In the genomic region with DNA sequence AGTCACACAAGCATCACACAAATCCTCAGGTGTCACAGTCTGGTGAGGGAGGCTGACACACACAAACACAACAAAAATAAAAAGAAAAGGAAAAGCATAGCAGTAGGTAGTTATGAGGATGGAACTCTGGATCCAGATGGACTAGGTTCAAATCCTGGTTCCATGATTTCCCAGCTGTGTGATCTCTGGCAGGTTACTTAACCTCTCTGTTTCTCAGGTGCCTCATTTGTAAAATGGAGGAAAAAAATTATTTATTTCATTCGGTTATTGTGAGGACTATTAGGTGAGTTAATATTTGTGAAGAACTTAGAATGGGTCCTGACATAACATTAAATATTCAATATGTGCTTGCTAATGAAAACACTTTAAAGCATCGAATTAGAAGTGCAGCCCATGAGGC, we compare ENCODE assay signal across 10 cellular contexts. TPM values are rescaled to one million over a fixed set of nuclear protein-coding genes. Genes with fewer than 3 reads are reported as not detected.
"Had no signal": no experiment of that assay in that cellular context is flagged by ENCODE, and none has a peak within 500 bp of the region (broad histone marks: within the 10 kb centered on the region; RNA-seq: fewer than 3 reads in every experiment).

No MANE protein-coding gene starts in this region.

- H3K27ac ChIP-seq: GM23248 had no signal

- H3K4me3 ChIP-seq: GM23248, HAP-1 had no signal

- H3K9ac ChIP-seq: GM23248 had no signal

- H2AFZ ChIP-seq: GM23248 had no signal

- H3K36me3 ChIP-seq: HAP-1 had no signal

- H3K9me3 ChIP-seq: HAP-1 had no signal

- ATAC-seq: HCT116 had no signal

- DNase-seq: GM23248, GOT3, H7, IMR-90, KBM-7 had no signal

- H3K4me1 ChIP-seq: HAP-1 had no signal

- FAIRE-seq: HTR-8/SVneo had no signal

RNA-seq across cellular contexts. Expression of a gene that starts 19.8 kb away (rescaled TPM):
- total RNA-seq: GM23248, H4, H7, HT-29, IMR-90 had no signal
- polyA plus RNA-seq: GM23248, IMR-90 had no signal

RNA-seq across cellular contexts. Expression of a gene that starts 29.3 kb away (rescaled TPM):
- total RNA-seq: GM23248, H4, H7, HT-29, IMR-90 had no signal
- polyA plus RNA-seq: GM23248, IMR-90 had no signal

RNA-seq across cellular contexts. Expression of a gene that starts 38.8 kb away (rescaled TPM):
- total RNA-seq: GM23248, H4, H7, HT-29, IMR-90 had no signal
- polyA plus RNA-seq: GM23248, IMR-90 had no signal

RNA-seq across cellular contexts. Expression of a gene that starts 48.4 kb away (rescaled TPM):
- total RNA-seq: GM23248, H7, HT-29, IMR-90 had no signal
- polyA plus RNA-seq: GM23248, IMR-90 had no signal

RNA-seq across cellular contexts. Expression of a gene that starts 57.9 kb away (rescaled TPM):
- total RNA-seq: GM23248, H7, HT-29, IMR-90 had no signal
- polyA plus RNA-seq: GM23248, IMR-90 had no signal
